Comparison of ENCODE assay signal across 8 cellular contexts in genomic region chr6:17885079-17885478, GRCh38.
DNase-seq lines count a peak whose midpoint lies in the region; ATAC-seq, FAIRE-seq and TF ChIP-seq lines count a peak whose summit lies in the region.

No MANE protein-coding gene starts in this region.

- H3K36me3 Mint-ChIP-seq in activated naive CD8-positive, alpha-beta T cell treated with anti-CD3 and anti-CD28 coated beads, Interleukin-2, amount 50 U/mL, for 24 hours (ENCODE audit: low read depth), result no peaks in the 10 kb centered on the region

- TF ChIP-seq POLR2A in heart left ventricle (IDR thresholded peaks at IDR 0.05) (no peak), GM12892 (IDR thresholded peaks at IDR 0.05; ENCODE audit: low read depth, low read length) (no peak)

- no peaks in the 10 kb centered on the region for H3K36me3 ChIP-seq in heart left ventricle

- H3K27ac Mint-ChIP-seq in activated naive CD8-positive, alpha-beta T cell treated with anti-CD3 and anti-CD28 coated beads, Interleukin-2, amount 50 U/mL, for 24 hours, result peak overlapping the region; percentile 74

- peaks cover 26% of the 10 kb centered on the region for H3K4me1 Mint-ChIP-seq in activated naive CD8-positive, alpha-beta T cell treated with anti-CD3 and anti-CD28 coated beads, Interleukin-2, amount 50 U/mL, for 24 hours

- DNase-seq in heart left ventricle (no peak), cardiac septum (ENCODE audit: low spot score) (no peak), DMS53 (lab: John Stamatoyannopoulos, UW) (no peak), NCI-H146 treated with DMSO at 0.1 percent for 48 hours (lab: John Stamatoyannopoulos, UW; ENCODE audit: unreplicated experiment) (no peak), GM12892 (ENCODE audit: insufficient read length) (no peak)
- DNase-seq in activated naive CD8-positive, alpha-beta T cell treated with anti-CD3 and anti-CD28 coated beads, Interleukin-2, amount 50 U/mL, for 24 hours, result no peak

- FAIRE-seq in GM12892 (lab: Jason Lieb, UNC), result no peak

- peak overlapping the region in 1 of 12 donors; percentile 76 for H3K27ac ChIP-seq in heart left ventricle
- H3K27ac ChIP-seq in temporal lobe (ENCODE audit: low read depth, low read length), result peak overlapping the region; percentile 84

- peak in 3 of 4 donors; percentile 42 to 59 (median 46) for ATAC-seq in heart left ventricle
- peak; percentile 26 for ATAC-seq in HG03103 (IDR thresholded peaks at IDR 0.05; ENCODE audit: low read depth, unreplicated experiment)
- peak; percentile 69 for ATAC-seq in activated naive CD8-positive, alpha-beta T cell treated with anti-CD3 and anti-CD28 coated beads, Interleukin-2, amount 50 U/mL, for 24 hours

- peak overlapping the region in 1 of 12 donors; percentile 15 for H3K4me3 ChIP-seq in heart left ventricle

- peak overlapping the region; percentile 22 for H3K4me3 Mint-ChIP-seq in activated naive CD8-positive, alpha-beta T cell treated with anti-CD3 and anti-CD28 coated beads, Interleukin-2, amount 50 U/mL, for 24 hours

- H3K9me3 Mint-ChIP-seq in activated naive CD8-positive, alpha-beta T cell treated with anti-CD3 and anti-CD28 coated beads, Interleukin-2, amount 50 U/mL, for 24 hours, result no peaks in the 10 kb centered on the region

- 43 to 70% (median 56%) methylated on average over 1 of the region's 1 CpG for WGBS in heart left ventricle, 4 donors

- H3K4me1 ChIP-seq in heart left ventricle, result peaks cover 0 to 47% (median 26%) of the 10 kb centered on the region in 12 donors

- no peaks in the 10 kb centered on the region for H3K27me3 ChIP-seq in heart left ventricle

- no peaks in the 10 kb centered on the region for H3K9me3 ChIP-seq in heart left ventricle

- H3K27me3 Mint-ChIP-seq in activated naive CD8-positive, alpha-beta T cell treated with anti-CD3 and anti-CD28 coated beads, Interleukin-2, amount 50 U/mL, for 24 hours, result peaks cover 21% of the 10 kb centered on the region

- intact Hi-C loops in heart left ventricle (cut with DNase I) (no loop called here), cardiac septum (cut with DNase I) (no loop called here)

- TF ChIP-seq CTCF in heart left ventricle (IDR thresholded peaks at IDR 0.05), result no peak
